ENCODE assay signal across 13 cellular contexts in genomic region chr7:121103579-121103978, GRCh38.
"Had no signal": no experiment of that assay in that cellular context is flagged by ENCODE, and none has a peak within 500 bp of the region (broad histone marks: within the 10 kb centered on the region; RNA-seq: fewer than 3 reads in every experiment).

No MANE protein-coding gene starts in this region.

- DNase-seq: activated naive CD4-positive, alpha-beta T cell treated with Interleukin-2 at 50 U/mL for 16 hours; activated T-cell treated with anti-CD3 and anti-CD28 coated beads for 4 hours; aorta; effector memory CD4-positive, alpha-beta T cell; foreskin keratinocyte; head of caudate nucleus; mucosa of descending colon; naive thymus-derived CD4-positive, alpha-beta T cell had no signal

- H3K27me3 ChIP-seq: foreskin keratinocyte had no signal

- H3K4me1 Mint-ChIP-seq: activated T-helper 17 cell treated with anti-CD3 and anti-CD28 coated beads, Interleukin-2, amount 50 U/mL, for 72 hours; naive thymus-derived CD4-positive, alpha-beta T cell had no signal

- H3K9me3 Mint-ChIP-seq: activated T-helper 17 cell treated with anti-CD3 and anti-CD28 coated beads, Interleukin-2, amount 50 U/mL, for 72 hours; dendritic cell treated with granulocyte-macrophage colony-stimulating factor and Interleukin-4, amounts not matched to agents 40 ng/mL and 50 ng/mL, for 4 days; naive thymus-derived CD4-positive, alpha-beta T cell; stimulated activated naive CD8-positive, alpha-beta T cell treated with anti-CD3 and anti-CD28 coated beads, Interleukin-15, Interleukin-2, amounts not matched to agents 100 ng/mL and 50 ng/mL, for 24 hours had no signal

- ATAC-seq: activated CD4-positive, CD25-positive, alpha-beta regulatory T cell treated with anti-CD3 and anti-CD28 coated beads, Interleukin-2, amount 50 U/mL, for 24 hours; activated T-helper 17 cell treated with anti-CD3 and anti-CD28 coated beads, Interleukin-2, amount 50 U/mL, for 72 hours; mucosa of descending colon; naive thymus-derived CD4-positive, alpha-beta T cell had no signal

- H3K36me3 Mint-ChIP-seq: naive thymus-derived CD4-positive, alpha-beta T cell; type B pancreatic cell had no signal

- H3K27me3 Mint-ChIP-seq: dendritic cell treated with granulocyte-macrophage colony-stimulating factor and Interleukin-4, amounts not matched to agents 40 ng/mL and 50 ng/mL, for 4 days; type B pancreatic cell had no signal

- H3K4me3 ChIP-seq: mucosa of descending colon had no signal

- H3K4me3 Mint-ChIP-seq: activated T-helper 17 cell treated with anti-CD3 and anti-CD28 coated beads, Interleukin-2, amount 50 U/mL, for 72 hours; dendritic cell treated with granulocyte-macrophage colony-stimulating factor and Interleukin-4, amounts not matched to agents 40 ng/mL and 50 ng/mL, for 4 days; naive thymus-derived CD4-positive, alpha-beta T cell; stimulated activated naive CD8-positive, alpha-beta T cell treated with anti-CD3 and anti-CD28 coated beads, Interleukin-15, Interleukin-2, amounts not matched to agents 100 ng/mL and 50 ng/mL, for 24 hours had no signal

- H3K27ac ChIP-seq: foreskin keratinocyte had no signal

- H3K9me3 ChIP-seq: mucosa of descending colon had no signal

- H3K27ac Mint-ChIP-seq: activated T-helper 17 cell treated with anti-CD3 and anti-CD28 coated beads, Interleukin-2, amount 50 U/mL, for 72 hours; dendritic cell treated with granulocyte-macrophage colony-stimulating factor and Interleukin-4, amounts not matched to agents 40 ng/mL and 50 ng/mL, for 4 days; naive thymus-derived CD4-positive, alpha-beta T cell; stimulated activated naive CD8-positive, alpha-beta T cell treated with anti-CD3 and anti-CD28 coated beads, Interleukin-15, Interleukin-2, amounts not matched to agents 100 ng/mL and 50 ng/mL, for 24 hours had no signal
